In the genomic region with DNA sequence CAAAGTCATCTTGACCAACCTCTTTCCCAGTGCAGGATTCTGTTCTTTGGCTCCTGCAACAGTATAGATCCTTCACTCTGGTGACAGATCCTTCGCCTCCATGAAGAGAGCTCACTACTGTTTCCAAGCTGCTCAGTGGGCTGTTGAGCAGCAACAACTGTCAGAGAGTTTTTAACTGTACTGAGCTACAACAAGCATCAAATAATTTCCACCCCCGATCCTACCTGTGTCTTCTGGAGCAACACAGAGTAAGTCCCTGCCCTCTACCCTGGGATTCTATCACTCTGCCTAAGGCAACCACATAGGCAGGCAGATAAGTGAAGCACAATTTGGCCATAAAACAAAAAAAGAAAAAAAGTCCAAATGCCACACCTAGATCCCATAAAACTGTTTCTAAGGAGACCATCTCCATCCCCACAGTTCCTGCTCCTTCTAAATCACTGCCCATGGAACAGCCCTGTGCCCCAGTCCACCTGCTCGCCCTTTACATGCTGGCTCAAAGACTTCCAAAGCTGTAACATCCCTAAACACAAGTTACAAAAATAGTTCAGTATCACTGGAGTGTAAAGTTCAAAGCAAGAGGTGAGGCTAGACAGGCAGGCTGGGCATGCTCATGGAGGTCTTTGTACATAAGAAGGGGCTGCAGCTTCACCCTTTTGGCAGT, we compare ENCODE assay signal across 1 cellular context.
TF ChIP-seq lines count a peak whose summit lies in the region.

No MANE protein-coding gene starts in this region.

TF ChIP-seq in K562, 482 proteins besides CTCF, POLR2A, EP300 and RAD21:
- TF ChIP-seq, protein P1, sequence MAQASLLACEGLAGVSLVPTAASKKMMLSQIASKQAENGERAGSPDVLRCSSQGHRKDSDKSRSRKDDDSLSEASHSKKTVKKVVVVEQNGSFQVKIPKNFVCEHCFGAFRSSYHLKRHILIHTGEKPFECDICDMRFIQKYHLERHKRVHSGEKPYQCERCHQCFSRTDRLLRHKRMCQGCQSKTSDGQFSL (CRISPR knock-in tag; IDR thresholded peaks at IDR 0.05) = no peak
- TF ChIP-seq, protein P1 (tag; IDR thresholded peaks at IDR 0.05) = no peak
- TF ChIP-seq ADNP (tag; IDR thresholded peaks at IDR 0.05) = peak; percentile 10; the same call in 1 of the 2 replicates
- TF ChIP-seq, protein P2, sequence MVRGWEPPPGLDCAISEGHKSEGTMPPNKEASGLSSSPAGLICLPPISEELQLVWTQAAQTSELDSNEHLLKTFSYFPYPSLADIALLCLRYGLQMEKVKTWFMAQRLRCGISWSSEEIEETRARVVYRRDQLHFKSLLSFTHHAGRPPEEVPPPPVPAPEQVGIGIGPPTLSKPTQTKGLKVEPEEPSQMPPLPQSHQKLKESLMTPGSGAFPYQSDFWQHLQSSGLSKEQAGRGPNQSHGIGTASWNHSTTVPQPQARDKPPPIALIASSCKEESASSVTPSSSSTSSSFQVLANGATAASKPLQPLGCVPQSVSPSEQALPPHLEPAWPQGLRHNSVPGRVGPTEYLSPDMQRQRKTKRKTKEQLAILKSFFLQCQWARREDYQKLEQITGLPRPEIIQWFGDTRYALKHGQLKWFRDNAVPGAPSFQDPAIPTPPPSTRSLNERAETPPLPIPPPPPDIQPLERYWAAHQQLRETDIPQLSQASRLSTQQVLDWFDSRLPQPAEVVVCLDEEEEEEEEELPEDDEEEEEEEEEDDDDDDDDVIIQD (CRISPR knock-in tag; IDR thresholded peaks at IDR 0.05) = no peak
TF ChIP-seq in K562: peak in this region for 1.
